ENCODE assay signal across 9 cellular contexts in the genomic region with DNA sequence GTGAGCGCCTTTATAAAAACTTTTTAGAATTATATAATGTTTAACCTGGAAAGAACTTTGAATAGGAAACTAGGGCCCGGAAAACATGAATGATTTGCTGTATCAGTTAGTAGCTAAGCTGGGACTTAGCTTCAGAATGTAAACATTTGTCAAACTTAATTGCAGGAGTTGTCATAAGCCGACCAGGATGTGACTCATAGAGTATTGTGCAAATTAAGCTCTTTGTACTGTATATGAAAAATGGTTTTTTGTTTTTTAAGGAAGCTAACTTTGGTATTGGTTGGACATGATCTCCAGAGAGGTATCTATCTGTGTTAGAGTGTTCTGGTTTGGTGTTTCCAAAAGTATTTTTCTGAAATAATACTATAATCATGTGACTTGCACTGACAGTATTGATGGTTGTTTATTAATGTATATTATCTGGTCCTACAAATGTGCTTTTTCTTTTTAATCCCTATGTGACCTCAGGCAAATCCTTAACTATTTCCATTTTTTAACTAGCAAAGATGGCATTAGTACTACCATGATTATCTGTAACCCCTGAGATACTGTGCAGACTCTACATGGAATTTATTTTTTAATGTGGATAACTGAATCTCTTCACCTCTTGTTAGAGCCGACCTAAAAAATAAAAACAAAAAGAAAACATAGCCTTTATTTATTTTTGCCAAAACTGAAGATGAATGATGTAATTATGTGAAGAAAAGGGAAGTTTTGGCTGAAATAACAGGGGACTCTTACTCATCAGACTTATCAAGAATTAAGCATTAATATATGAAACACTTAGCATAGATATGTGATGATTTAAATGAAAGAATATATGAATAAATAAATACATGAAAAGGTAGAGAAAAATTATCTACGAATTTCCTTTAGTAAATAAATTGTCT. TPM values are rescaled to one million over a fixed set of nuclear protein-coding genes. Genes with fewer than 3 reads are reported as not detected.
DNase-seq lines count a peak whose midpoint lies in the region; ATAC-seq and TF ChIP-seq lines count a peak whose summit lies in the region.
"Had no signal": no experiment of that assay in that cellular context is flagged by ENCODE, and none has a peak within 500 bp of the region (broad histone marks: within the 10 kb centered on the region; RNA-seq: fewer than 3 reads in every experiment).

No MANE protein-coding gene starts in this region.

- ATAC-seq in right lobe of liver, result peak; percentile 52 to 92 (median 66)

- intact Hi-C loops in right lobe of liver (cut with DNase I), result no loop called here
- intact Hi-C loops in testis (cut with DNase I; ENCODE audit: low total_unique reads), result no loop called here
- intact Hi-C loops in sigmoid colon (cut with DNase I), result no loop called here

- TF ChIP-seq POLR2A in right lobe of liver (IDR thresholded peaks at IDR 0.05) (no peak), testis (IDR thresholded peaks at IDR 0.05) (no peak), sigmoid colon (IDR thresholded peaks at IDR 0.05) (no peak)

- H3K4me1 ChIP-seq in right lobe of liver, result peaks cover 0 to 5% (median 2%) of the 10 kb centered on the region in 4 donors
- peaks cover 6% of the 10 kb centered on the region for H3K4me1 ChIP-seq in testis
- H3K4me1 ChIP-seq in sigmoid colon, result peaks cover 0 to 30% (median 18%) of the 10 kb centered on the region in 4 donors

- H3K4me3 ChIP-seq in right lobe of liver (no peak overlapping the region), testis (no peak overlapping the region), sigmoid colon (no peak overlapping the region)

- no peak for TF ChIP-seq EP300 in sigmoid colon (IDR thresholded peaks at IDR 0.05)

- no peak for TF ChIP-seq CTCF in AG09319 (IDR thresholded peaks at IDR 0.05; ENCODE audit: low read depth, low read length)
- no peak for TF ChIP-seq CTCF in right lobe of liver (IDR thresholded peaks at IDR 0.05)
- no peak for TF ChIP-seq CTCF in testis (IDR thresholded peaks at IDR 0.05)
- no peak for TF ChIP-seq CTCF in sigmoid colon (IDR thresholded peaks at IDR 0.05)

- H3K36me3 ChIP-seq in right lobe of liver (peaks cover 0 to 10% (median 4%) of the 10 kb centered on the region in 4 donors), testis (ENCODE audit: low read depth, missing control alignments) (no peaks in the 10 kb centered on the region), sigmoid colon (peaks cover 0 to 24% (median 1%) of the 10 kb centered on the region in 4 donors)

- H3K27me3 ChIP-seq in right lobe of liver (no peaks in the 10 kb centered on the region), testis (no peaks in the 10 kb centered on the region), sigmoid colon (no peaks in the 10 kb centered on the region)

- H3K9me3 ChIP-seq in right lobe of liver (no peaks in the 10 kb centered on the region), testis (no peaks in the 10 kb centered on the region), sigmoid colon (no peaks in the 10 kb centered on the region)

- DNase-seq in AG09319 (ENCODE audit: extremely low read depth, low read depth), result peak; percentile 49
- DNase-seq in HT-29 (ENCODE audit: low spot score), result peak; percentile 46
- DNase-seq in amniotic epithelial cell (ENCODE audit: low read depth), result peak; percentile 92
- DNase-seq in right lobe of liver, result no peak
- no peak for DNase-seq in NCI-H146 (lab: John Stamatoyannopoulos, UW)
- no peak for DNase-seq in activated CD4-positive, alpha-beta T cell treated with anti-CD3 and anti-CD28 coated beads for 1 hour
- no peak for DNase-seq in testis
- DNase-seq in sigmoid colon, result no peak
- DNase-seq: NCI-H82 had no signal

- H3K27ac ChIP-seq in right lobe of liver (peak overlapping the region in 1 of 3 donors; percentile 37), testis (no peak overlapping the region), sigmoid colon (no peak overlapping the region)

- 49% methylated on average over 5 of the region's 5 CpGs for WGBS in right lobe of liver (ENCODE audit: insufficient coverage, low coverage, low lambda C conversion rate, missing lambda C conversion rate)
- WGBS in testis, 2 donors, result 80 to 84% methylated on average over 5 of the region's 5 CpGs
- 30 to 63% methylated on average over 5 of the region's 5 CpGs for WGBS in sigmoid colon, 2 donors

RNA-seq across cellular contexts. Expression of gene YIPF4, which starts 11.7 kb away (rescaled TPM):
- 4.6 and 11.9 TPM in 2 replicates for total RNA-seq in HT-29 (2014; rRNA removed; shearing (Covaris generic))
- 10 to 100 TPM in 5 of 6 experiments, 1 to 10 TPM in 1; 8.8 to 49.3 (median 29.9) TPM for total RNA-seq in right lobe of liver
- 10 to 100 TPM; 13.9 to 16.0 TPM for total RNA-seq in testis
- polyA plus RNA-seq in testis (ENCODE audit: insufficient read depth, low read depth, low replicate concordance), result 41.2 TPM
- 10 to 100 TPM; 14.1 to 26.4 (median 23.2) TPM for total RNA-seq in sigmoid colon
- 10 to 100 TPM; 10.2 to 16.1 (median 13.9) TPM for polyA plus RNA-seq in sigmoid colon

RNA-seq across cellular contexts. Expression of gene NLRC4, which starts 24.7 kb away (rescaled TPM):
- total RNA-seq in HT-29 (2014; rRNA removed; shearing (Covaris generic)), result not detected in 2 replicates
- total RNA-seq in right lobe of liver (1 to 10 TPM in 2 of 6 experiments, under 1 TPM in 4; 0.56 to 1.9 (median 0.81) TPM), testis (under 1 TPM; 0.43 to 0.63 TPM), sigmoid colon (1 to 10 TPM; 1.1 to 1.8 (median 1.7) TPM)
- polyA plus RNA-seq in testis (ENCODE audit: insufficient read depth, low read depth, low replicate concordance) (0.70 TPM), sigmoid colon (1 to 10 TPM in 1 of 3 donors, under 1 TPM in 2; 0.60 to 2.3 (median 0.90) TPM)

Comparison
In these comparisons a context has a peak if more than half of its experiments do, and no peak if none do; other contexts are left out.
1. DNase-seq: peak in AG09319 (single experiment), HT-29 (single experiment) and amniotic epithelial cell (single experiment); none in right lobe of liver (0 of 3), NCI-H146 (single experiment), activated CD4-positive, alpha-beta T cell treated with anti-CD3 and anti-CD28 coated beads for 1 hour (single experiment), testis (single experiment) and sigmoid colon (single experiment).